In the genomic region with DNA sequence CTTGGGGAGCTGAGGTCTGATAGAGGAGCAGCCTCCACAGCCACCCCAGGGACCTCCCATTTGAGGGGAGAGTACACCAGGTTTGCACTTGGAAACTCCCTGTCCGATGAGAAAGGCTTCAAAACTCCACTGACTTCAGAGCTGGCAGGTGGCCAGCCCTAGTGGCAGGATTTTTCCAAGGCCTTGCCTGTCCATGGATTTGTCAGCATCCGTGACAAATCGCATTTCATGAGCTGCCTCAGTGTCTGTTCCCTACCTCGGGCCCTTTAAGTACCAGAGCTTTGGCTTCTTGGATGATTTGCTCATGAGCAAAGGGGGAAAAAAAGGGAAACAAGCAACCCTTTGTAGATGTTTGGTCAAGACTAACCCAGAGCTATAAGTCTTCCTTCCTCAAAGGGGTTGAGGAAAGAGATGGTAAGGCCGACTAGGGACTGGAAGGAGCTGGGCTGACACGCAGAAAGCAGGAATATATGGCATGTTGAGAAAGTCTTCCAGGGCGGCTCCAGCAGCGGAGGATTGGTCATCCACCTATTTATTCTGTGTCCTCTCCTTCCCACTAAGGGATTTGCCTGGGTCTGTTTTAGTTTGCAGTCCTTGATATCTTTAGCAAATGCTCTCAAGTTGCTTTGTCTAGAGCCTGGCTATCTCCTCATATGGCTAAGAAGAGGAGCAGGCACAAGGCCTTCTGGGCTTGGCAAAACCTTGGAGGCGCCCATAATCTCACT, we compare ENCODE assay signal across 9 cellular contexts. TPM values are rescaled to one million over a fixed set of nuclear protein-coding genes. Genes with fewer than 3 reads are reported as not detected.
A peak's percentile ranks its signal among the peaks of the same experiment; 100 is the strongest.
DNase-seq lines count a peak whose midpoint lies in the region; ATAC-seq and TF ChIP-seq lines count a peak whose summit lies in the region.
"Had no signal": no experiment of that assay in that cellular context is flagged by ENCODE, and none has a peak within 500 bp of the region (broad histone marks: within the 10 kb centered on the region; RNA-seq: fewer than 3 reads in every experiment).

No MANE protein-coding gene starts in this region.

- H3K9me3 Mint-ChIP-seq in H9: no peaks in the 10 kb centered on the region; a peak in 1 of 5 replicates
- no peaks in the 10 kb centered on the region for H3K9me3 Mint-ChIP-seq in neural crest cell
- H3K9me3 Mint-ChIP-seq in activated CD4-positive, alpha-beta memory T cell treated with anti-CD3 and anti-CD28 coated beads, Interleukin-2, amount 10 ng/mL, durations not matched to agents 7 days and 5 days: no peaks in the 10 kb centered on the region

- H2AK5ac ChIP-seq in H9 (ENCODE audit: insufficient read length, low read length): no peak overlapping the region

- H3K27ac Mint-ChIP-seq in H9: no peak overlapping the region; a peak in 1 of 7 replicates
- H3K27ac Mint-ChIP-seq in neural crest cell (ENCODE audit: unreplicated experiment): peak overlapping the region; percentile 72
- no peak overlapping the region for H3K27ac Mint-ChIP-seq in activated CD4-positive, alpha-beta memory T cell treated with anti-CD3 and anti-CD28 coated beads, Interleukin-2, amount 10 ng/mL, durations not matched to agents 7 days and 5 days

- peaks cover 2% of the 10 kb centered on the region; the same call in 1 of the 2 replicates for H3K79me2 ChIP-seq in H9 (ENCODE audit: insufficient read depth, low read length)

- peaks cover 14% of the 10 kb centered on the region for H3K23me2 ChIP-seq in H9 (ENCODE audit: insufficient read length, low read depth, low read length, poor library complexity, severe bottlenecking)

- H3K4me2 ChIP-seq in H9 (ENCODE audit: insufficient read depth, insufficient read length, low read length): no peak overlapping the region

- WGBS in H9 (ENCODE audit: extremely low coverage, insufficient read length, low lambda C conversion rate): no CpG with 5 or more reads among the region's 9 CpGs
- 29 to 46% methylated on average over 8 to 9 of the region's 9 CpGs for WGBS in esophagus squamous epithelium, 2 donors

- no peak overlapping the region for H4K91ac ChIP-seq in H9 (ENCODE audit: insufficient read length, low read depth, low read length)

- no peak overlapping the region for H3K4me3 ChIP-seq in esophagus squamous epithelium
- H3K4me3 ChIP-seq: SK-N-MC had no signal

- no peak overlapping the region for H3K18ac ChIP-seq in H9 (ENCODE audit: insufficient read length, low read depth, low read length)

- H2BK12ac ChIP-seq in H9 (ENCODE audit: insufficient read length, low read depth, low read length): no peak overlapping the region

- H3K27me3 ChIP-seq in H9 (ENCODE audit: insufficient read depth, low read length) (no peaks in the 10 kb centered on the region), esophagus squamous epithelium (no peaks in the 10 kb centered on the region)

- TF ChIP-seq CTCF in H9 (conservative IDR thresholded peaks at IDR 0.05): peak; percentile 23; the same call in 2 of the 3 replicates
- peak in 5 of 6 experiments; percentile 46 to 79 (median 59) for TF ChIP-seq CTCF in esophagus squamous epithelium (IDR thresholded peaks at IDR 0.05)
- peak; percentile 47 for TF ChIP-seq CTCF in neural crest cell (conservative IDR thresholded peaks at IDR 0.05)

- TF ChIP-seq POLR2A in esophagus squamous epithelium (IDR thresholded peaks at IDR 0.05): no peak

- POLR2A ChIA-PET in activated CD4-positive, alpha-beta memory T cell treated with anti-CD3 and anti-CD28 coated beads, Interleukin-2, amount 10 ng/mL, durations not matched to agents 7 days and 5 days (lab: Charles Lee): no interaction called here

- H3K4me1 Mint-ChIP-seq in H9 (peaks cover 56 to 62% of the 10 kb centered on the region in 2 experiments), neural crest cell (peaks cover 78% of the 10 kb centered on the region)
- peaks cover 6% of the 10 kb centered on the region for H3K4me1 Mint-ChIP-seq in activated CD4-positive, alpha-beta memory T cell treated with anti-CD3 and anti-CD28 coated beads, Interleukin-2, amount 10 ng/mL, durations not matched to agents 7 days and 5 days

- H2AFZ ChIP-seq in H9 (ENCODE audit: low read length): no peak overlapping the region

- H4K8ac ChIP-seq in H9 (replicated peaks; ENCODE audit: insufficient read length, low read depth, low read length): no peak overlapping the region

- no peaks in the 10 kb centered on the region for H3K36me3 Mint-ChIP-seq in H9 (ENCODE audit: insufficient read depth in 1 of 3, low read depth in 3 of 3)
- no peaks in the 10 kb centered on the region for H3K36me3 Mint-ChIP-seq in neural crest cell (ENCODE audit: low read depth)
- no peaks in the 10 kb centered on the region for H3K36me3 Mint-ChIP-seq in activated CD4-positive, alpha-beta memory T cell treated with anti-CD3 and anti-CD28 coated beads, Interleukin-2, amount 10 ng/mL, durations not matched to agents 7 days and 5 days (ENCODE audit: low read depth)

- no peak for ATAC-seq in GM18520 (IDR thresholded peaks at IDR 0.05; ENCODE audit: unreplicated experiment)

- H3K4me1 ChIP-seq in H9 (ENCODE audit: insufficient read depth, low read length) (peaks cover 6% of the 10 kb centered on the region; the same call in 1 of the 2 replicates), esophagus squamous epithelium (peaks cover 28 to 95% (median 64%) of the 10 kb centered on the region in 3 donors)

- H4K5ac ChIP-seq in H9 (ENCODE audit: insufficient read length, low read depth, low read length): no peak overlapping the region

- H3K4me3 Mint-ChIP-seq in H9 (no peak overlapping the region), neural crest cell (peak overlapping the region; percentile 88)
- H3K4me3 Mint-ChIP-seq in activated CD4-positive, alpha-beta memory T cell treated with anti-CD3 and anti-CD28 coated beads, Interleukin-2, amount 10 ng/mL, durations not matched to agents 7 days and 5 days: no peak overlapping the region

- peaks cover 2% of the 10 kb centered on the region; the same call in 1 of the 2 replicates for H3K27me3 Mint-ChIP-seq in H9 (ENCODE audit: low read depth)
- no peaks in the 10 kb centered on the region for H3K27me3 Mint-ChIP-seq in neural crest cell (ENCODE audit: low read depth)
- peaks cover 38% of the 10 kb centered on the region for H3K27me3 Mint-ChIP-seq in activated CD4-positive, alpha-beta memory T cell treated with anti-CD3 and anti-CD28 coated beads, Interleukin-2, amount 10 ng/mL, durations not matched to agents 7 days and 5 days

- H3K56ac ChIP-seq in H9 (ENCODE audit: insufficient read length, low read depth, low read length): no peak overlapping the region

- H2BK15ac ChIP-seq in H9 (ENCODE audit: low read depth, low read length): no peak overlapping the region

- H3K9me3 ChIP-seq in H9 (ENCODE audit: control insufficient read depth, low read depth, low read length) (no peaks in the 10 kb centered on the region), esophagus squamous epithelium (no peaks in the 10 kb centered on the region)

- H3K79me1 ChIP-seq in H9 (ENCODE audit: insufficient read depth, low read depth, low read length, poor library complexity, severe bottlenecking): no peaks in the 10 kb centered on the region

- H3K14ac ChIP-seq in H9 (ENCODE audit: insufficient read depth, low read length): no peak overlapping the region

- H2BK20ac ChIP-seq in H9 (ENCODE audit: low read depth, low read length, poor library complexity, severe bottlenecking): no peak overlapping the region

- H3K36me3 ChIP-seq in esophagus squamous epithelium: no peaks in the 10 kb centered on the region

- no peak overlapping the region for H3K23ac ChIP-seq in H9 (ENCODE audit: insufficient read length, low read depth, low read length)

- H2BK120ac ChIP-seq in H9 (ENCODE audit: low read depth, low read length, poor library complexity, severe bottlenecking): no peak overlapping the region

- no peak overlapping the region for H3K4ac ChIP-seq in H9 (ENCODE audit: low read depth, low read length)

- no peak overlapping the region for H3K27ac ChIP-seq in H9 (ENCODE audit: insufficient read length, low read depth, low read length)
- H3K27ac ChIP-seq in esophagus squamous epithelium: peak overlapping the region; percentile 87 to 97 (median 92)
- H3K27ac ChIP-seq: SK-N-MC had no signal

- no peak overlapping the region for H3K9ac ChIP-seq in H9 (ENCODE audit: extremely low read depth, insufficient read length, low read length)

- no peak overlapping the region for H3T11ph ChIP-seq in H9 (ENCODE audit: low read length)

- no peaks in the 10 kb centered on the region for H4K20me1 ChIP-seq in H9 (ENCODE audit: control insufficient read depth, insufficient read depth, insufficient read length)

- intact Hi-C loops in esophagus squamous epithelium (cut with DNase I): no loop called here

- CTCF ChIA-PET in activated CD4-positive, alpha-beta memory T cell treated with anti-CD3 and anti-CD28 coated beads, Interleukin-2, amount 10 ng/mL, durations not matched to agents 7 days and 5 days (lab: Charles Lee): no interaction called here

- H2BK5ac ChIP-seq in H9 (ENCODE audit: insufficient read length, low read length): no peak overlapping the region

- no peak for DNase-seq in H9
- peak; percentile 97 for DNase-seq in RPMI7951 (ENCODE audit: low read depth)
- DNase-seq in esophagus squamous epithelium (lab: John Stamatoyannopoulos, UW): no peak
- no peak for DNase-seq in neural crest cell (ENCODE audit: low read depth, low spot score)
- no peak for DNase-seq in activated naive CD4-positive, alpha-beta T cell treated with anti-CD3 and anti-CD28 coated beads, Interleukin-2, amount 50 U/mL, for 16 hours
- DNase-seq in activated CD4-positive, alpha-beta memory T cell treated with anti-CD3 and anti-CD28 coated beads, Interleukin-2, amount 10 ng/mL, durations not matched to agents 7 days and 5 days: no peak
- no peak for DNase-seq in activated gamma-delta T cell treated with Interleukin-2 at 50 U/mL for 16 hours

RNA-seq across cellular contexts. Expression of a gene that starts 2.7 kb away (rescaled TPM):
- total RNA-seq in H9 (2021): 80.8 and 90.0 TPM in 2 replicates
- 9.7 and 12.4 TPM in 2 replicates for total RNA-seq in RPMI7951 (2014; rRNA removed; shearing (Covaris generic))
- 100 to 1,000 TPM in 1 of 4 donors, 10 to 100 TPM in 3; 44.9 to 107 (median 54.2) TPM for total RNA-seq in esophagus squamous epithelium
- 101 and 103 TPM in 2 replicates for total RNA-seq in neural crest cell
- total RNA-seq in activated CD4-positive, alpha-beta memory T cell treated with anti-CD3 and anti-CD28 coated beads, Interleukin-2, amount 10 ng/mL, durations not matched to agents 7 days and 5 days: 1 to 10 TPM; 1.0 to 1.2 TPM

RNA-seq across cellular contexts. Expression of a gene that starts 37.0 kb away (rescaled TPM):
- total RNA-seq in H9 (2021): not detected in 2 replicates
- not detected in 2 replicates for total RNA-seq in RPMI7951 (2014; rRNA removed; shearing (Covaris generic))
- not detected for total RNA-seq in esophagus squamous epithelium
- total RNA-seq in neural crest cell: not detected in 2 replicates
- total RNA-seq in activated CD4-positive, alpha-beta memory T cell treated with anti-CD3 and anti-CD28 coated beads, Interleukin-2, amount 10 ng/mL, durations not matched to agents 7 days and 5 days: not detected
